ENCODE assay signal across 8 cellular contexts in the genomic region with DNA sequence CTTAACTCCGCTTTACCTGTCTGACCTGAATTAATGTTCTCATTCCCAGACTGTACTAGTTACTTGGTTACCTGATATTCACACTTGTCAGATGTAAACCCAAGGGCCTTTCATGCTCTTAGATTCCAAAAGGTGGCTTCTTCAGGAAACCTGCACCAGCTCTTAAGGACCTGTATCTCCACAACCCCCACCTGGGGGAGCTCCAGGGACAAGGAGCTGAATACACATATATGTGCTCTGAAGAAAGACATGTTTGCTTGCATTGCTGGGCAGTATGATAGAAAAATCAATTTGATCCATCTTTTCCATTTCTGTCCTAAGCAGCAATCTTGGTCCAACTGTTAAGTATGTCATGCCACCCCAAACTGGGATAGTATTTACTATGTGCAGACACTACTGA.
DNase-seq lines count a peak whose midpoint lies in the region; ATAC-seq and TF ChIP-seq lines count a peak whose summit lies in the region.

No MANE protein-coding gene starts in this region.

- intact Hi-C loops in gastrocnemius medialis (cut with DNase I; ENCODE audit: low total_unique reads) (no loop called here), tibial artery (cut with DNase I; ENCODE audit: low total_unique reads) (no loop called here)

- H3K27me3 ChIP-seq in DOHH2 (ENCODE audit: control insufficient read depth, low read length), result no peaks in the 10 kb centered on the region
- peaks cover 0 to 1% (median 0%) of the 10 kb centered on the region in 3 donors for H3K27me3 ChIP-seq in gastrocnemius medialis
- H3K27me3 ChIP-seq in tibial artery, result peaks cover 0 to under 1% of the 10 kb centered on the region in 2 donors

- no peaks in the 10 kb centered on the region for H3F3A ChIP-seq in DOHH2 (ENCODE audit: control insufficient read depth, insufficient read depth)

- H3K36me3 ChIP-seq in DOHH2 (ENCODE audit: control insufficient read depth, low read length) (no peaks in the 10 kb centered on the region), gastrocnemius medialis (no peaks in the 10 kb centered on the region), tibial artery (no peaks in the 10 kb centered on the region)

- TF ChIP-seq CTCF in DOHH2 (IDR thresholded peaks at IDR 0.05; ENCODE audit: low read depth, low read length, poor library complexity, severe bottlenecking) (peak; percentile 18), gastrocnemius medialis (IDR thresholded peaks at IDR 0.05 in 4 of 5, conservative IDR thresholded peaks at IDR 0.05 in 1 of 5) (no peak), GM13976 (IDR thresholded peaks at IDR 0.05; ENCODE audit: borderline replicate concordance, control extremely low read depth, extremely low read depth, insufficient read depth, missing control alignments) (no peak), tibial artery (IDR thresholded peaks at IDR 0.05) (no peak)

- H4K20me1 ChIP-seq in DOHH2 (ENCODE audit: control insufficient read depth, insufficient read depth, low read depth, low read length), result no peaks in the 10 kb centered on the region

- TF ChIP-seq POLR2A in gastrocnemius medialis (IDR thresholded peaks at IDR 0.05), result no peak

- H3K4me2 ChIP-seq in DOHH2 (ENCODE audit: low read length), result no peak overlapping the region

- no peak overlapping the region for H3K27ac ChIP-seq in DOHH2 (ENCODE audit: low read depth, low read length)
- H3K27ac ChIP-seq in gastrocnemius medialis, result no peak overlapping the region
- H3K27ac ChIP-seq in tibial artery, result no peak overlapping the region

- H3K4me1 ChIP-seq in DOHH2 (ENCODE audit: control insufficient read depth, low read length) (no peaks in the 10 kb centered on the region), gastrocnemius medialis (no peaks in the 10 kb centered on the region), tibial artery (no peaks in the 10 kb centered on the region)

- H3K9me2 ChIP-seq in DOHH2 (replicated peaks; ENCODE audit: control insufficient read depth, low read length), result no peaks in the 10 kb centered on the region

- ATAC-seq in GM21390 (IDR thresholded peaks at IDR 0.05; ENCODE audit: unreplicated experiment) (peak; percentile 68), GM21717 (IDR thresholded peaks at IDR 0.05; ENCODE audit: unreplicated experiment) (no peak), gastrocnemius medialis (no peak)

- H3K4me3 ChIP-seq in DOHH2 (ENCODE audit: low read length), result no peak overlapping the region
- no peak overlapping the region for H3K4me3 ChIP-seq in gastrocnemius medialis
- H3K4me3 ChIP-seq in tibial artery, result no peak overlapping the region

- H3K9me3 ChIP-seq in DOHH2 (ENCODE audit: control insufficient read depth, insufficient read depth, low read length) (no peaks in the 10 kb centered on the region), gastrocnemius medialis (no peaks in the 10 kb centered on the region), tibial artery (no peaks in the 10 kb centered on the region)

- no peaks in the 10 kb centered on the region for H3K79me2 ChIP-seq in DOHH2 (ENCODE audit: control insufficient read depth, low read length)

- in situ Hi-C loops in gastrocnemius medialis (cut with MboI; ENCODE audit: low sequenced_read_pairs in 4 of 4), result no loop called here
- in situ Hi-C loops in GM13976 (cut with MboI; ENCODE audit: low sequenced_read_pairs, unreplicated experiment), result no loop called here

- DNase-seq in NCI-H748 (lab: John Stamatoyannopoulos, UW; ENCODE audit: unreplicated experiment) (peak; percentile 71), glomerular visceral epithelial cell (ENCODE audit: extremely low spot score) (peak; percentile 17), gastrocnemius medialis (no peak), GM13976 (ENCODE audit: low spot score) (no peak), tibial artery (no peak)

Comparison
In these comparisons a context has a peak if more than half of its experiments do, and no peak if none do; other contexts are left out.
1. DNase-seq: peak in NCI-H748 (single experiment) and glomerular visceral epithelial cell (single experiment); none in gastrocnemius medialis (0 of 2), GM13976 (single experiment) and tibial artery (0 of 2).